Comparison of ENCODE assay signal across 8 cellular contexts in the genomic region with DNA sequence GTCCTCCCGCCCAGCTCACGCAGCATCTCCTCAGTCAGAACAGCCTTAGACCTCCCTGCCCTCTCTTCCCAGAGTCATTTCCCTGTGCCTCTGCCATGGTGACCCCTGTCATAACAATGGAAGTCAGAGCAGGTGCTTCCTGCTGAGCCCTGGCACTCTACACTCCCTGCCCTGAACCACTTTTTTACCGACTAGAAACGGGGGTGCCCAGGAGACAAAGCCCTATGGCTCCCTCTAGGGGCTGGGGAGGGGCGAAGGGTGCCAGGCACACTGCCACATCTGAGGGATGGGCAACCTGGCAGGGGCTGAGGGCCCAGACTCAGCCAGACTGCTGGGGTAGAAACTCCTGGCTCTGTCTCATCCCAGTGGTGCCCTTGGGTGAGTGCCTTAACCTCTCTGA. TPM values are rescaled to one million over a fixed set of nuclear protein-coding genes. Genes with fewer than 3 reads are reported as not detected.
DNase-seq lines count a peak whose midpoint lies in the region; TF ChIP-seq lines count a peak whose summit lies in the region.

No MANE protein-coding gene starts in this region.

- TF ChIP-seq CTCF in fibroblast of the aortic adventitia (IDR thresholded peaks at IDR 0.05; ENCODE audit: insufficient read depth, low read length): peak; percentile 44

- H3K4me3 ChIP-seq in fibroblast of the aortic adventitia (ENCODE audit: low read depth, low read length): no peak overlapping the region

- DNase-seq in NCI-H2081 (lab: John Stamatoyannopoulos, UW) (peak; percentile 23 to 53), NCI-H2081 treated with DMSO at 0.1 percent for 48 hours (lab: John Stamatoyannopoulos, UW) (no peak), NCI-H1694 treated with DMSO at 0.1 percent for 48 hours (lab: John Stamatoyannopoulos, UW) (peak; percentile 68), fibroblast of the aortic adventitia (ENCODE audit: low read depth) (no peak), AG08396 (ENCODE audit: low spot score) (no peak), middle frontal gyrus (ENCODE audit: extremely low spot score, low spot score) (no peak)
- DNase-seq in activated CD4-positive, alpha-beta T cell treated with anti-CD3 and anti-CD28 coated beads, Interleukin-2, amount 50 U/mL, for 1 hour: peak; percentile 38
- peak; percentile 65 for DNase-seq in stimulated activated CD8-positive, alpha-beta memory T cell treated with anti-CD3 and anti-CD28 coated beads, Interleukin-4, amount 100 ng/mL, for 48 hours

RNA-seq across cellular contexts. Expression of gene ZNF574, which starts 16.4 kb away (rescaled TPM):
- 4.7 and 17.2 TPM in 2 replicates for total RNA-seq in fibroblast of the aortic adventitia (ENCODE audit: low replicate concordance)

RNA-seq across cellular contexts. Expression of gene GRIK5, which starts 22.3 kb away (rescaled TPM):
- total RNA-seq in fibroblast of the aortic adventitia (ENCODE audit: low replicate concordance): 0.08 and 0.18 TPM in 2 replicates

RNA-seq across cellular contexts. Expression of gene POU2F2, which starts 39.9 kb away (rescaled TPM):
- total RNA-seq in fibroblast of the aortic adventitia (ENCODE audit: low replicate concordance): 0.08 and 0.18 TPM in 2 replicates

Comparison
In these comparisons a context has a peak if more than half of its experiments do, and no peak if none do; other contexts are left out.
1. DNase-seq: peak in NCI-H2081 (2 of 2), NCI-H1694 treated with DMSO at 0.1 percent for 48 hours (single experiment), activated CD4-positive, alpha-beta T cell treated with anti-CD3 and anti-CD28 coated beads, Interleukin-2, amount 50 U/mL, for 1 hour (single experiment) and stimulated activated CD8-positive, alpha-beta memory T cell treated with anti-CD3 and anti-CD28 coated beads, Interleukin-4, amount 100 ng/mL, for 48 hours (single experiment); none in NCI-H2081 treated with DMSO at 0.1 percent for 48 hours (single experiment), fibroblast of the aortic adventitia (single experiment), AG08396 (single experiment) and middle frontal gyrus (single experiment).